Comparison of ENCODE assay signal across 14 cellular contexts in the genomic region with DNA sequence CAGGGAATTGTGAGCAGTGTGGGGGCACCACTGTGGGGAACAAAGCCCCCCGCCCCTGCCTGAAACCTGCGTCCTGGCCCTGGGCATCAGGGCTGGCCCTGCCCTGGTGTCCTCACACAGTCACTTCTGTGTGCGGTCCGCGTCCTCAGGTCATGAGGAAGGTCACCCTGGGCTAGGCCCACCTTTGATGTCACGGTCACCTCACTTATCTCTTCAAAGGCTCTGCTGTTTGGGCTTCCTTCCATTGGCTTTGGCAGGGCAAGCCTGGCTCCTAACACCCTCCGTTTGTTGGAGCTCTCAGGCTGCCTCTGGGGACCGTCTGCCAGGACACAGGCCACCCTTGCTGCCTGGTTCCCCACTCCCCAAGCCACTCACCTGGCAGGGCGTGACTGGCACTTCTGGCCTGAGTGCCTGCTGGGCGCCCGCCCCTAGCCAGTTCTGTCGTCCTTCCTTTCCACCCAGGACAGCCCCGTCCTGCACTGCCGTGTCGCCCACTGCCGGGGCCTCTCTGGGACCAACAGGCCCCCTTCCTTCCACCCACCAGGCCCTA. TPM values are rescaled to one million over a fixed set of nuclear protein-coding genes. Genes with fewer than 3 reads are reported as not detected.
DNase-seq lines count a peak whose midpoint lies in the region; ATAC-seq, FAIRE-seq and TF ChIP-seq lines count a peak whose summit lies in the region.
"Had no signal": no experiment of that assay in that cellular context is flagged by ENCODE, and none has a peak within 500 bp of the region (broad histone marks: within the 10 kb centered on the region; RNA-seq: fewer than 3 reads in every experiment).

No MANE protein-coding gene starts in this region.

- no peak overlapping the region for H3K4me2 ChIP-seq in keratinocyte (ENCODE audit: control insufficient read depth, extremely low read depth, insufficient read depth, low read depth, low read length)

- H3K4me3 ChIP-seq in keratinocyte (ENCODE audit: control insufficient read depth in 2 of 3, extremely low read depth in 1 of 3, insufficient read depth in 2 of 3, low read depth in 1 of 3, low read length in 3 of 3) = no peak overlapping the region
- peak overlapping the region in 2 of 4 donors; percentile 12 to 18 for H3K4me3 ChIP-seq in upper lobe of left lung

- no peaks in the 10 kb centered on the region for H3K36me3 Mint-ChIP-seq in brain

- 68 to 75% methylated on average over 13 to 15 of the region's 16 CpGs for WGBS in upper lobe of left lung, 2 donors

- dilution Hi-C loops in keratinocyte (cut with MboI; ENCODE audit: extremely low pct_ligation_motif_present, low sequenced_read_pairs) = no loop called here

- H3K27me3 Mint-ChIP-seq in brain = no peaks in the 10 kb centered on the region
- H3K27me3 Mint-ChIP-seq: activated CD4-positive, alpha-beta T cell treated with anti-CD3 and anti-CD28 coated beads for 36 hours had no signal

- ATAC-seq in upper lobe of left lung (ENCODE audit: low FRiP score in 2 of 2) (peak in 1 of 2 donors; percentile 56), GM21515 (IDR thresholded peaks at IDR 0.05; ENCODE audit: unreplicated experiment) (no peak)
- ATAC-seq: activated CD4-positive, alpha-beta T cell treated with anti-CD3 and anti-CD28 coated beads for 36 hours; sciatic nerve had no signal

- no peaks in the 10 kb centered on the region for H3K27me3 ChIP-seq in keratinocyte (ENCODE audit: control insufficient read depth, extremely low read depth, insufficient read depth, low read length)
- no peaks in the 10 kb centered on the region for H3K27me3 ChIP-seq in upper lobe of left lung

- H3K4me3 Mint-ChIP-seq in brain = peak overlapping the region in 1 of 5 experiments; percentile 52
- H3K4me3 Mint-ChIP-seq: activated CD4-positive, alpha-beta T cell treated with anti-CD3 and anti-CD28 coated beads for 36 hours had no signal

- H3K4me1 ChIP-seq in keratinocyte (ENCODE audit: control insufficient read depth, extremely low read depth, insufficient read depth, low read length) = peaks cover 18% of the 10 kb centered on the region
- peaks cover 0 to 47% (median 20%) of the 10 kb centered on the region in 4 donors for H3K4me1 ChIP-seq in upper lobe of left lung

- H4K20me1 ChIP-seq in keratinocyte (ENCODE audit: control insufficient read depth, extremely low read depth, insufficient read depth, low read length) = no peaks in the 10 kb centered on the region

- H3K9ac ChIP-seq in keratinocyte (ENCODE audit: control insufficient read depth, extremely low read depth, insufficient read depth, low read length) = peak overlapping the region; percentile 22

- no peaks in the 10 kb centered on the region for H3K9me3 Mint-ChIP-seq in brain

- peak overlapping the region in 3 of 5 experiments; percentile 67 to 97 (median 82) for H3K27ac Mint-ChIP-seq in brain
- H3K27ac Mint-ChIP-seq: activated CD4-positive, alpha-beta T cell treated with anti-CD3 and anti-CD28 coated beads for 36 hours had no signal

- peaks cover 1% of the 10 kb centered on the region for H3K4me1 Mint-ChIP-seq in brain
- H3K4me1 Mint-ChIP-seq: activated CD4-positive, alpha-beta T cell treated with anti-CD3 and anti-CD28 coated beads for 36 hours had no signal

- no peak overlapping the region for H3K27ac ChIP-seq in keratinocyte (ENCODE audit: control insufficient read depth, insufficient read depth, low read length)
- peak overlapping the region; percentile 75 to 91 (median 79) for H3K27ac ChIP-seq in upper lobe of left lung

- TF ChIP-seq POLR2A in upper lobe of left lung (IDR thresholded peaks at IDR 0.05) = peak in 2 of 4 donors; percentile 26 to 79

- FAIRE-seq in keratinocyte (lab: Jason Lieb, UNC) = no peak
- FAIRE-seq: frontal cortex had no signal

- H2AFZ ChIP-seq in keratinocyte (ENCODE audit: control insufficient read depth, low read length) = no peak overlapping the region

- DNase-seq in keratinocyte (ENCODE audit: low read depth, low spot score) = no peak
- DNase-seq in upper lobe of left lung = peak; percentile 82 to 85
- no peak for DNase-seq in activated CD4-positive, alpha-beta T cell treated with anti-CD3 and anti-CD28 coated beads for 1 hour
- DNase-seq: activated CD4-positive, alpha-beta T cell treated with anti-CD3 and anti-CD28 coated beads for 36 hours; Caco-2; mesenchymal stem cell; MM.1S; NCI-H1930; NCI-H524; OCI-M1 had no signal

- H3K36me3 ChIP-seq in keratinocyte (ENCODE audit: control insufficient read depth in 2 of 2, extremely low read depth in 1 of 2, insufficient read depth in 2 of 2, low read length in 2 of 2) = peaks cover 0 to 4% of the 10 kb centered on the region in 2 experiments
- H3K36me3 ChIP-seq in upper lobe of left lung = peaks cover 0 to 33% (median 7%) of the 10 kb centered on the region in 4 donors

- H3K9me1 ChIP-seq in keratinocyte (ENCODE audit: control insufficient read depth, extremely low read depth, insufficient read depth, low read length) = no peaks in the 10 kb centered on the region

- no peak for TF ChIP-seq CTCF in brain (conservative IDR thresholded peaks at IDR 0.05)
- no peak for TF ChIP-seq CTCF in keratinocyte (optimal IDR thresholded peaks at IDR 0.05 in 1 of 3, IDR thresholded peaks at IDR 0.05 in 1 of 3, conservative IDR thresholded peaks at IDR 0.05 in 1 of 3; ENCODE audit: extremely low read depth in 1 of 3, insufficient read depth in 2 of 3, low read length in 3 of 3)
- TF ChIP-seq CTCF in upper lobe of left lung (IDR thresholded peaks at IDR 0.05) = no peak

- TF ChIP-seq EP300 in upper lobe of left lung (IDR thresholded peaks at IDR 0.05) = no peak

- H3K9me3 ChIP-seq in keratinocyte (ENCODE audit: control insufficient read depth, low read depth, low read length) = no peaks in the 10 kb centered on the region
- H3K9me3 ChIP-seq in upper lobe of left lung = no peaks in the 10 kb centered on the region
- H3K9me3 ChIP-seq: Caco-2 had no signal

- no peaks in the 10 kb centered on the region for H3K79me2 ChIP-seq in keratinocyte (ENCODE audit: control insufficient read depth, insufficient read depth, low read length)

RNA-seq across cellular contexts. Expression of a gene that starts 8.8 kb away (rescaled TPM):
- 160 TPM for polyA plus RNA-seq in brain (ENCODE audit: insufficient read depth, low read depth, low replicate concordance)
- 38.3 to 52.0 TPM (median 48.2 TPM) in 3 replicates for polyA plus RNA-seq in keratinocyte
- 4.8 TPM for polyA plus RNA-seq in keratinocyte (2011; ENCODE audit: low read depth)
- polyA plus RNA-seq in keratinocyte (2011; cell fraction: cytosol; rRNA removed) = 19.8 and 41.7 TPM in 2 replicates
- polyA plus RNA-seq in keratinocyte (2011; cell fraction: nucleus; rRNA removed) = 19.4 and 20.6 TPM in 2 replicates
- polyA plus RNA-seq in keratinocyte (2012; ENCODE audit: low replicate concordance) = 24.4 and 64.8 TPM in 2 replicates
- 7.8 to 10.6 TPM (median 9.1 TPM) in 3 replicates for polyA minus RNA-seq in keratinocyte
- 30.5 TPM for polyA minus RNA-seq in keratinocyte (2011; cell fraction: cytosol; rRNA and poly(A)+ RNA removed)
- 5.0 and 6.1 TPM in 2 replicates for polyA minus RNA-seq in keratinocyte (2011; cell fraction: nucleus; rRNA and poly(A)+ RNA removed)
- total RNA-seq in upper lobe of left lung = 10 to 100 TPM; 24.1 to 60.5 (median 47.8) TPM

RNA-seq across cellular contexts. Expression of a gene that starts 9.3 kb away (rescaled TPM):
- polyA plus RNA-seq in brain (ENCODE audit: insufficient read depth, low read depth, low replicate concordance) (11.2 TPM), keratinocyte (2.5 to 3.6 TPM (median 2.9 TPM) in 3 replicates)
- 1.1 TPM for polyA plus RNA-seq in keratinocyte (2011; ENCODE audit: low read depth)
- polyA plus RNA-seq in keratinocyte (2011; cell fraction: cytosol; rRNA removed) = 0.61 and 1.4 TPM in 2 replicates
- polyA plus RNA-seq in keratinocyte (2011; cell fraction: nucleus; rRNA removed) = 5.7 and 7.1 TPM in 2 replicates
- 1.2 and 3.5 TPM in 2 replicates for polyA plus RNA-seq in keratinocyte (2012; ENCODE audit: low replicate concordance)
- polyA minus RNA-seq in keratinocyte = 1.5 to 2.5 TPM (median 2.3 TPM) in 3 replicates
- polyA minus RNA-seq in keratinocyte (2011; cell fraction: cytosol; rRNA and poly(A)+ RNA removed) = 3.1 TPM
- 1.5 and 3.7 TPM in 2 replicates for polyA minus RNA-seq in keratinocyte (2011; cell fraction: nucleus; rRNA and poly(A)+ RNA removed)
- total RNA-seq in upper lobe of left lung = 10 to 100 TPM; 14.0 to 57.6 (median 20.4) TPM

RNA-seq across cellular contexts. Expression of a gene that starts 17.6 kb away (rescaled TPM):
- polyA plus RNA-seq in brain (ENCODE audit: insufficient read depth, low read depth, low replicate concordance) = 65.2 TPM
- 10.2 to 23.0 TPM (median 12.3 TPM) in 3 replicates for polyA plus RNA-seq in keratinocyte
- 1.6 TPM for polyA plus RNA-seq in keratinocyte (2011; ENCODE audit: low read depth)
- 8.5 and 23.2 TPM in 2 replicates for polyA plus RNA-seq in keratinocyte (2011; cell fraction: cytosol; rRNA removed)
- 8.9 and 15.0 TPM in 2 replicates for polyA plus RNA-seq in keratinocyte (2011; cell fraction: nucleus; rRNA removed)
- 4.1 and 10.1 TPM in 2 replicates for polyA plus RNA-seq in keratinocyte (2012; ENCODE audit: low replicate concordance)
- polyA minus RNA-seq in keratinocyte = 3.7 to 34.6 TPM (median 7.4 TPM) in 3 replicates
- 31.1 TPM for polyA minus RNA-seq in keratinocyte (2011; cell fraction: cytosol; rRNA and poly(A)+ RNA removed)
- 3.2 and 5.4 TPM in 2 replicates for polyA minus RNA-seq in keratinocyte (2011; cell fraction: nucleus; rRNA and poly(A)+ RNA removed)
- 10 to 100 TPM in 2 of 6 donors, 1 to 10 TPM in 4; 3.0 to 12.6 (median 7.1) TPM for total RNA-seq in upper lobe of left lung

RNA-seq across cellular contexts. Expression of a gene that starts 23.6 kb away (rescaled TPM):
- polyA plus RNA-seq in brain (ENCODE audit: insufficient read depth, low read depth, low replicate concordance) (170 TPM), keratinocyte (45.4 to 73.6 TPM (median 64.0 TPM) in 3 replicates)
- polyA plus RNA-seq in keratinocyte (2011; ENCODE audit: low read depth) = 10.2 TPM
- 59.0 and 103 TPM in 2 replicates for polyA plus RNA-seq in keratinocyte (2011; cell fraction: cytosol; rRNA removed)
- polyA plus RNA-seq in keratinocyte (2011; cell fraction: nucleus; rRNA removed) = 51.5 and 77.5 TPM in 2 replicates
- polyA plus RNA-seq in keratinocyte (2012; ENCODE audit: low replicate concordance) = 62.1 and 118 TPM in 2 replicates
- 39.1 to 83.3 TPM (median 62.9 TPM) in 3 replicates for polyA minus RNA-seq in keratinocyte
- 41.8 TPM for polyA minus RNA-seq in keratinocyte (2011; cell fraction: cytosol; rRNA and poly(A)+ RNA removed)
- polyA minus RNA-seq in keratinocyte (2011; cell fraction: nucleus; rRNA and poly(A)+ RNA removed) = 12.2 and 13.9 TPM in 2 replicates
- 100 to 1,000 TPM; 122 to 358 (median 211) TPM for total RNA-seq in upper lobe of left lung

RNA-seq across cellular contexts. Expression of a gene that starts 36.4 kb away (rescaled TPM):
- polyA plus RNA-seq in brain (ENCODE audit: insufficient read depth, low read depth, low replicate concordance) = 43.0 TPM
- 5.2 to 8.3 TPM (median 6.7 TPM) in 3 replicates for polyA plus RNA-seq in keratinocyte
- 5.0 TPM for polyA plus RNA-seq in keratinocyte (2011; ENCODE audit: low read depth)
- 3.0 and 9.1 TPM in 2 replicates for polyA plus RNA-seq in keratinocyte (2011; cell fraction: cytosol; rRNA removed)
- polyA plus RNA-seq in keratinocyte (2011; cell fraction: nucleus; rRNA removed) = 8.5 and 12.9 TPM in 2 replicates
- polyA plus RNA-seq in keratinocyte (2012; ENCODE audit: low replicate concordance) = 11.5 TPM in 2 replicates
- 4.7 to 10.0 TPM (median 6.3 TPM) in 3 replicates for polyA minus RNA-seq in keratinocyte
- 24.2 TPM for polyA minus RNA-seq in keratinocyte (2011; cell fraction: cytosol; rRNA and poly(A)+ RNA removed)
- 6.4 and 8.9 TPM in 2 replicates for polyA minus RNA-seq in keratinocyte (2011; cell fraction: nucleus; rRNA and poly(A)+ RNA removed)
- total RNA-seq in upper lobe of left lung = 10 to 100 TPM; 26.0 to 96.4 (median 56.1) TPM

Comparison
In these comparisons a context has a peak if more than half of its experiments do, and no peak if none do; other contexts are left out.
1. DNase-seq: peak in upper lobe of left lung (2 of 2); none in keratinocyte (single experiment) and activated CD4-positive, alpha-beta T cell treated with anti-CD3 and anti-CD28 coated beads for 1 hour (single experiment).